ENCODE assay signal across 1 cellular context in the genomic region with DNA sequence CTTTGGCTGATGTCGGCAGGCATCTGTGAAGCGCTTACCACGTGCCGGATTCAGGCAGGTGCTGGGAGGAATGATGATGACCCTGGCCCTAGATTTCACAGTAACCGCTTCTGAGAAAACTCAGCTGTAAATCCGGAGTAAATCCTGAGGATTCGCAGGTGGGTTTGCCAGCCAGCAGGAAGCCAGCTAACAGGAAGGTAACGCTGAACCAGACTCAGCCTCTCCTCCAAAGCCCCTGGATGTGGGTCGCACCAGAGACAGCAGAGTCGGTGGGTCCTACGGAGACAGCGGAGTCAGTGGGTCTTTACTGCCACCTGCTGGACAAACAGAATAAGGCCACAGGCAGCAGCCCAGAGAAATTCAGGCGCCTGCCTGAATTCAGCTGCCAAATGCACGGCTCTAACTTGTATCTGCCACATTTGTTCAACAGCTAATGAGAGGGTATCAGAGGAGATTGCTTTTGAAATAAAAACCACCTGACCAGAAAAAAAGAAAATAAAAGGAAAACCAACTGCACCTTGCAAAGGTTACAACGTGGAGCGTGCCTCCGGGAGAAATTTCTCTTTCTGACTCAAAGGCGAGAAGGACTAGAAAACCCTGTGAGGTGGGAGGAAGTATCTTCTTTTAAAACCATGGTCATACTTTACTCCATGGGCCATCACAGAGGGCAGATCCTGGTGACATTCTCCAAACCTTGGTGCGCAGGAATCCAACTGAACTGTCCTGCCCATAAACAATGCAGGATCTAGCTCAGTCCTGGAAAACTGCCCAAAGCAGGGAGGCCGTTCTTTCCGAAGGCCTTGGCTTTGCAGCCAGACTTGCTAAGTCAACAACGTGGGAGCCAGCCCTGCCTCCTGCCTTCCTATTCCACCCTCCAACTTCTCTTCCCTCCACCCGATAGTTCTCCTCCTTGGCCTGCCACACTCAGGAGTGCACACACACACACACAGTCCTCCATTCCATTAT.
TF ChIP-seq lines count a peak whose summit lies in the region.

No MANE protein-coding gene starts in this region.

TF ChIP-seq in HepG2, 621 proteins besides CTCF, POLR2A, EP300 and RAD21 (continued from another document):
- TF ChIP-seq ZNF280B (CRISPR knock-in tag; IDR thresholded peaks at IDR 0.05; ENCODE audit: borderline replicate concordance) (peak; percentile 55; the same call in 1 of the 2 replicates), EZH2 (conservative IDR thresholded peaks at IDR 0.05; ENCODE audit: low read depth, low read length) (no peak), ARID5B (CRISPR knock-in tag; IDR thresholded peaks at IDR 0.05) (0 out of 2 replicates have a peak, but pooled peaks have one; percentile 9), GTF2F1 (IDR thresholded peaks at IDR 0.05; ENCODE audit: low read length) (no peak), ZNF891 (CRISPR knock-in tag; IDR thresholded peaks at IDR 0.05) (0 out of 2 replicates have a peak, but pooled peaks have one; percentile 27), TAF15 (IDR thresholded peaks at IDR 0.05; ENCODE audit: low read depth, low read length, poor library complexity, severe bottlenecking) (no peak), SMC3 (IDR thresholded peaks at IDR 0.05; ENCODE audit: low read length) (peak; percentile 93), ZNF879 (CRISPR knock-in tag; IDR thresholded peaks at IDR 0.05) (peak; percentile 72; the same call in 1 of the 2 replicates), HMG20A (CRISPR knock-in tag; IDR thresholded peaks at IDR 0.05; ENCODE audit: borderline replicate concordance) (0 out of 2 replicates have a peak, but pooled peaks have one; percentile 8)
TF ChIP-seq in HepG2: peak in this region for 100.
